In the genomic region with DNA sequence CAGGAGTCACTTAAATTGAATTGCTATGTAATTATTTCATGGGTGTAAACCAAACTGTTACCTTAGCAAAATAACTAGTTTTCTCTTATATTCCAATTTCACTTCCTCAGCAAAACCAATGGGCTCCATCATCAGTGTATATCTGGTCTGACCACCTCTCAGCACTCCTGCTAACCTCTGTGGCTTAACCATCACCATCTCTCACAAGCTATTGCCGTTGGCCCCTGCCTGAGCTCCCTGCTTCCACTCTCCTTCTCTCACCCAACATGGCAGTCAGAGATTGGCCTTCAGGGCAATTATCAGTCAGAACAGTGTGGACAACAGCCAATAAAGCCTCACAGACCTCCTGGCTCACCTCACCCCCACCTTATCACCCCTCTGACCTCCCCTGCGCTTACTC, we compare ENCODE assay signal across 23 cellular contexts.
"Had no signal": no experiment of that assay in that cellular context is flagged by ENCODE, and none has a peak within 500 bp of the region (broad histone marks: within the 10 kb centered on the region; RNA-seq: fewer than 3 reads in every experiment).

No MANE protein-coding gene starts in this region.

- ATAC-seq: activated CD4-positive, alpha-beta T cell treated with anti-CD3 and anti-CD28 coated beads for 36 hours; activated T-cell treated with anti-CD3 and anti-CD28 coated beads, Interleukin-2, amount 50 U/mL, for 4 hours; heart left ventricle; left cardiac atrium; mucosa of descending colon; right lobe of liver; stimulated activated naive B cell treated with anti-CD40 and anti-IgM and Interleukin-4, amounts not matched to agents 10 μg/mL and 1 μg/mL and 100 μg/mL, for 72 hours had no signal

- H3K27me3 Mint-ChIP-seq: activated CD4-positive, alpha-beta T cell treated with anti-CD3 and anti-CD28 coated beads for 36 hours; activated naive CD8-positive, alpha-beta T cell treated with anti-CD3 and anti-CD28 coated beads, Interleukin-2, amount 10 ng/mL, durations not matched to agents 7 days and 5 days; stimulated activated naive B cell treated with anti-CD40 and anti-IgM and Interleukin-4, amounts not matched to agents 10 μg/mL and 1 μg/mL and 100 μg/mL, for 72 hours had no signal

- H3K4me1 ChIP-seq: colonic mucosa, right lobe of liver had no signal

- DNase-seq: activated CD4-positive, alpha-beta T cell treated with anti-CD3 and anti-CD28 coated beads for 36 hours; activated CD4-positive, alpha-beta T cell treated with anti-CD3 and anti-CD28 coated beads, Interleukin-2, amount 50 U/mL, for 4 hours; activated CD8-positive, alpha-beta memory T cell treated with anti-CD3 and anti-CD28 coated beads for 24 hours; activated CD8-positive, alpha-beta memory T cell treated with anti-CD3 and anti-CD28 coated beads, Interleukin-2, amount 50 U/mL, for 4 hours; activated naive CD4-positive, alpha-beta T cell treated with anti-CD3 and anti-CD28 coated beads for 36 hours; activated naive CD8-positive, alpha-beta T cell treated with anti-CD3 and anti-CD28 coated beads, Interleukin-2, amount 10 ng/mL, durations not matched to agents 7 days and 5 days; activated T-cell treated with anti-CD3 and anti-CD28 coated beads, Interleukin-2, amount 50 U/mL, for 4 hours; amniotic stem cell; colonic mucosa; esophagus squamous epithelium; heart left ventricle; islet precursor cell; left cardiac atrium; mesenchymal stem cell; mucosa of descending colon; occipital lobe; right lobe of liver; stimulated activated CD4-positive, alpha-beta T cell treated with anti-CD3 and anti-CD28 coated beads, Interleukin-2, amount 100 ng/mL, for 24 hours; stimulated activated naive B cell treated with anti-CD40 and anti-IgM and Interleukin-4, amounts not matched to agents 10 μg/mL and 1 μg/mL and 100 μg/mL, for 72 hours; transverse colon had no signal

- H3K27ac Mint-ChIP-seq: activated CD4-positive, alpha-beta T cell treated with anti-CD3 and anti-CD28 coated beads for 36 hours; activated naive CD4-positive, alpha-beta T cell treated with anti-CD3 and anti-CD28 coated beads for 36 hours; activated naive CD8-positive, alpha-beta T cell treated with anti-CD3 and anti-CD28 coated beads, Interleukin-2, amount 10 ng/mL, durations not matched to agents 7 days and 5 days had no signal

- H3K9me3 Mint-ChIP-seq: activated naive CD4-positive, alpha-beta T cell treated with anti-CD3 and anti-CD28 coated beads for 36 hours; activated naive CD8-positive, alpha-beta T cell treated with anti-CD3 and anti-CD28 coated beads, Interleukin-2, amount 10 ng/mL, durations not matched to agents 7 days and 5 days; activated T-cell treated with anti-CD3 and anti-CD28 coated beads, Interleukin-2, amount 50 U/mL, for 4 hours; neural crest cell; stimulated activated naive B cell treated with anti-CD40 and anti-IgM and Interleukin-4, amounts not matched to agents 10 μg/mL and 1 μg/mL and 100 μg/mL, for 72 hours had no signal

- H3K36me3 ChIP-seq: breast epithelium, colonic mucosa, esophagus squamous epithelium, heart left ventricle, right lobe of liver, transverse colon had no signal

- H3K4me3 ChIP-seq: breast epithelium, colonic mucosa, esophagus squamous epithelium, heart left ventricle, mucosa of descending colon, right lobe of liver, skin epidermis, transverse colon had no signal

- H3K4me3 Mint-ChIP-seq: activated CD4-positive, alpha-beta T cell treated with anti-CD3 and anti-CD28 coated beads for 36 hours; activated naive CD4-positive, alpha-beta T cell treated with anti-CD3 and anti-CD28 coated beads for 36 hours; activated naive CD8-positive, alpha-beta T cell treated with anti-CD3 and anti-CD28 coated beads, Interleukin-2, amount 10 ng/mL, durations not matched to agents 7 days and 5 days; activated T-cell treated with anti-CD3 and anti-CD28 coated beads, Interleukin-2, amount 50 U/mL, for 4 hours; neural crest cell had no signal

- H3K9me3 ChIP-seq: breast epithelium, colonic mucosa, esophagus squamous epithelium, heart left ventricle, mucosa of descending colon, right lobe of liver, transverse colon had no signal

- H3K27ac ChIP-seq: breast epithelium, esophagus squamous epithelium, heart left ventricle, right lobe of liver had no signal

- H3K27me3 ChIP-seq: breast epithelium, colonic mucosa, esophagus squamous epithelium, heart left ventricle, right lobe of liver, transverse colon had no signal

- H3K4me1 Mint-ChIP-seq: neural crest cell had no signal

- H3K36me3 Mint-ChIP-seq: stimulated activated naive B cell treated with anti-CD40 and anti-IgM and Interleukin-4, amounts not matched to agents 10 μg/mL and 1 μg/mL and 100 μg/mL, for 72 hours had no signal
